In the genomic region with DNA sequence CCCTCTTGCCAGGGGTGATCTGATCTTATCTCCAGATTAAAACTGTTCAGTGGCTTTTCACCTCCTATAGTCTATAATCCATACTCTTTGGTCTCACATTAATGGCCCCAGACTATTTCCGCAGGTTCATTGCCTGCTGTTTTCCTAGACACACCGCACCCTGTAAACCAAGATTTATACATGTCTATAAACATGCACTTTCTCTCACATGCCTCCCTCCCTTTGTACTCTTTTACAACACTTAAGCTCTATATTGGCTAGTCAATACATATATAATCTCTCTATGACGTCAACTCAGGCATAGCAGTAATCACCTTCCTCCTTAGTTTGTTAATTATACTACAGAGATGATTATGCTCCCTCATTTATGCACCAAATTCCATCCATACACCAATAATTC, we compare ENCODE assay signal across 29 cellular contexts.
"Had no signal": no experiment of that assay in that cellular context is flagged by ENCODE, and none has a peak within 500 bp of the region (broad histone marks: within the 10 kb centered on the region; RNA-seq: fewer than 3 reads in every experiment).

No MANE protein-coding gene starts in this region.

- DNase-seq: activated CD4-positive, alpha-beta T cell treated with anti-CD3 and anti-CD28 coated beads for 1 hour; activated CD4-positive, alpha-beta T cell treated with anti-CD3 and anti-CD28 coated beads, Interleukin-2, amount 10 ng/mL, durations not matched to agents 24 days and 14 days; activated CD4-positive, alpha-beta T cell treated with anti-CD3 and anti-CD28 coated beads, Interleukin-2, amount 50 U/mL, for 4 hours; activated CD4-positive, CD25-positive, alpha-beta regulatory T cell; activated CD8-positive, alpha-beta T cell treated with anti-CD3 and anti-CD28 coated beads for 36 hours; activated effector memory CD4-positive, alpha-beta T cell treated with anti-CD3 and anti-CD28 coated beads, Interleukin-2, amount 50 U/mL, for 16 hours; activated naive CD4-positive, alpha-beta T cell; activated naive CD4-positive, alpha-beta T cell treated with anti-CD3 and anti-CD28 coated beads, Interleukin-2, amount 50 U/mL, for 16 hours; activated naive CD8-positive, alpha-beta T cell treated with anti-CD3 and anti-CD28 coated beads for 36 hours; activated T-cell treated with anti-CD3 and anti-CD28 coated beads, Interleukin-2, amount 50 U/mL, for 1 hour; activated T-cell treated with anti-CD3 and anti-CD28 coated beads, Interleukin-2, amount 50 U/mL, for 72 hours; amniotic stem cell; aorta; brain microvascular endothelial cell; central memory CD4-positive, alpha-beta T cell; MM.1S; NCI-H1092; NCI-H1436 treated with DMSO at 0.1 percent for 48 hours; NCI-H1694 treated with DMSO at 0.1 percent for 48 hours; NCI-H2029; NCI-H345; NCI-H524 treated with DMSO at 0.1 percent for 48 hours; SHP77; SJCRH30; T1000; WERI-Rb-1 had no signal

- H3K4me3 Mint-ChIP-seq: activated CD4-positive, alpha-beta T cell treated with anti-CD3 and anti-CD28 coated beads, Interleukin-2, amount 10 ng/mL, durations not matched to agents 24 days and 14 days; activated CD8-positive, alpha-beta T cell treated with anti-CD3 and anti-CD28 coated beads for 36 hours; activated naive CD8-positive, alpha-beta T cell treated with anti-CD3 and anti-CD28 coated beads for 36 hours; activated T-cell treated with anti-CD3 and anti-CD28 coated beads, Interleukin-2, amount 50 U/mL, for 72 hours; activated T-helper 17 cell treated with anti-CD3 and anti-CD28 coated beads, Interleukin-2, amount 50 U/mL, for 72 hours had no signal

- H3K36me3 ChIP-seq: brain microvascular endothelial cell, SJCRH30, WERI-Rb-1 had no signal

- H3K4me1 Mint-ChIP-seq: activated CD4-positive, alpha-beta T cell treated with anti-CD3 and anti-CD28 coated beads, Interleukin-2, amount 10 ng/mL, durations not matched to agents 24 days and 14 days; activated naive CD8-positive, alpha-beta T cell treated with anti-CD3 and anti-CD28 coated beads for 36 hours; activated T-helper 17 cell treated with anti-CD3 and anti-CD28 coated beads, Interleukin-2, amount 50 U/mL, for 72 hours had no signal

- H3K4me3 ChIP-seq: SJCRH30, SK-N-MC had no signal

- H3K27ac Mint-ChIP-seq: activated CD4-positive, alpha-beta T cell treated with anti-CD3 and anti-CD28 coated beads, Interleukin-2, amount 10 ng/mL, durations not matched to agents 24 days and 14 days; activated CD8-positive, alpha-beta T cell treated with anti-CD3 and anti-CD28 coated beads for 36 hours; activated naive CD8-positive, alpha-beta T cell treated with anti-CD3 and anti-CD28 coated beads for 36 hours; activated T-cell treated with anti-CD3 and anti-CD28 coated beads, Interleukin-2, amount 50 U/mL, for 72 hours; activated T-helper 17 cell treated with anti-CD3 and anti-CD28 coated beads, Interleukin-2, amount 50 U/mL, for 72 hours had no signal

- H3K9me3 Mint-ChIP-seq: activated CD8-positive, alpha-beta T cell treated with anti-CD3 and anti-CD28 coated beads for 36 hours; activated naive CD8-positive, alpha-beta T cell treated with anti-CD3 and anti-CD28 coated beads for 36 hours had no signal

- ATAC-seq: activated CD8-positive, alpha-beta T cell treated with anti-CD3 and anti-CD28 coated beads for 36 hours; activated T-cell treated with anti-CD3 and anti-CD28 coated beads, Interleukin-2, amount 50 U/mL, for 72 hours; activated T-helper 17 cell treated with anti-CD3 and anti-CD28 coated beads, Interleukin-2, amount 50 U/mL, for 72 hours; Panc1 had no signal

- H3K36me3 Mint-ChIP-seq: activated naive CD8-positive, alpha-beta T cell treated with anti-CD3 and anti-CD28 coated beads for 36 hours had no signal
